20 cellular contexts compared by ENCODE assay signal in the genomic region with DNA sequence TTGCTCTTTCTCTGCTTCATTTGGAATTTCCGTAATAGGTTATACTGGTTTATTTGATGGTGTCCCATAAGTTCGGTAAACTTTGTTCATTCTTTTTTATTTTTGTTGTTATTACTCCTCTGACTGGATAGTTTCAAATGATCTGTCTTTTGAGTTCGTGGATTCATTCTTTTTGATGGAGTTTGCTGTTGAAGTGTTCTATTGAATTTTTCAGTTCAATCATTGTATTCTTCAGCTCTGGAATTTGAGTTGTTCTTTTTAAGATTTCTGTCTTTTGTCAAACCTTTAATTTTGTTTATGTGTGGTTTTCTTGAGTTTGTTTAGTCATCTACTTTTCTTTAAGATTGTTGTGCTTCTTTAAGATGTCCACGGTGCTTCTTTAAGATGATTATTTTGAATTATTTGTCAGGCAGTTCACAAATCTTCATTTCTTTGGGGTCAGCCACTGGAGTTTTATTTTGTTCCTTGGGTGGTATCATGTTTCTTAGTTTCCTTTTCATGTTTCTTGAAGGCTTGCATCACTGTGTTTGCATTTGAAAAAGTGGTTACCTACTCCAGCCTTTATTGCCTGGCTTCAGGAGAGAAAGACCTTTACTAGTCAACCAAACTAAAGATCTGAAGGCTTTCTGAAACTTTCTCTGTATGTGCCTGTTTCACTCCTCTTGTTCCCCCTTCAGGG.
"Had no signal": no experiment of that assay in that cellular context is flagged by ENCODE, and none has a peak within 500 bp of the region (broad histone marks: within the 10 kb centered on the region; RNA-seq: fewer than 3 reads in every experiment).

No MANE protein-coding gene starts in this region.

- H2AFZ ChIP-seq: parathyroid adenoma had no signal

- H3K27ac ChIP-seq: esophagus squamous epithelium, gastroesophageal sphincter, parathyroid adenoma, sigmoid colon, skin epidermis had no signal

- H3K36me3 ChIP-seq: esophagus squamous epithelium, gastroesophageal sphincter, sigmoid colon had no signal

- H3K27ac Mint-ChIP-seq: dendritic cell treated with granulocyte-macrophage colony-stimulating factor and Interleukin-4, amounts not matched to agents 40 ng/mL and 50 ng/mL, for 4 days; effector memory CD8-positive, alpha-beta T cell; natural killer cell treated with Interleukin-12 subunit alpha and Interleukin-12 subunit beta and Interleukin-15 and Interleukin-18, amount 100 ng/mL, for 72 hours had no signal

- DNase-seq: effector memory CD8-positive, alpha-beta T cell; esophagus squamous epithelium; foreskin fibroblast; glutamatergic neuron; left colon; left ventricle myocardium superior; mesenchymal stem cell; midbrain; occipital lobe; sigmoid colon; stimulated activated CD4-positive, alpha-beta T cell treated with anti-CD3 and anti-CD28 coated beads, Interleukin-12 subunit alpha, Interleukin-12 subunit beta, amount 100 ng/mL, for 4 hours; stimulated activated naive CD4-positive, alpha-beta T cell treated with Interleukin-2 at 50 U/mL for 16 hours; trophoblast cell had no signal

- H3K27me3 ChIP-seq: esophagus squamous epithelium, gastroesophageal sphincter, sigmoid colon had no signal

- H3K9ac ChIP-seq: parathyroid adenoma had no signal

- H3K4me3 ChIP-seq: esophagus squamous epithelium, gastroesophageal sphincter, lung, sigmoid colon, skin epidermis had no signal

- H3K4me3 Mint-ChIP-seq: dendritic cell treated with granulocyte-macrophage colony-stimulating factor and Interleukin-4, amounts not matched to agents 40 ng/mL and 50 ng/mL, for 4 days; effector memory CD8-positive, alpha-beta T cell; natural killer cell treated with Interleukin-12 subunit alpha and Interleukin-12 subunit beta and Interleukin-15 and Interleukin-18, amount 100 ng/mL, for 72 hours had no signal

- ATAC-seq: effector memory CD8-positive, alpha-beta T cell; gastroesophageal sphincter; left colon; left ventricle myocardium superior; natural killer cell treated with Interleukin-12 subunit alpha and Interleukin-12 subunit beta and Interleukin-15 and Interleukin-18, amount 100 ng/mL, for 72 hours had no signal

- H3K4me1 ChIP-seq: esophagus squamous epithelium, gastroesophageal sphincter, parathyroid adenoma, sigmoid colon had no signal

- H3K27me3 Mint-ChIP-seq: dendritic cell treated with granulocyte-macrophage colony-stimulating factor and Interleukin-4, amounts not matched to agents 40 ng/mL and 50 ng/mL, for 4 days had no signal

- FAIRE-seq: colon had no signal

- H3K79me2 ChIP-seq: parathyroid adenoma had no signal
